36 cellular contexts compared by ENCODE assay signal in genomic region chr3:98725352-98725751, GRCh38. TPM values are rescaled to one million over a fixed set of nuclear protein-coding genes. Genes with fewer than 3 reads are reported as not detected.
A peak's percentile ranks its signal among the peaks of the same experiment; 100 is the strongest.
DNase-seq lines count a peak whose midpoint lies in the region; ATAC-seq, FAIRE-seq and TF ChIP-seq lines count a peak whose summit lies in the region.
"Had no signal": no experiment of that assay in that cellular context is flagged by ENCODE, and none has a peak within 500 bp of the region (broad histone marks: within the 10 kb centered on the region; RNA-seq: fewer than 3 reads in every experiment).

No MANE protein-coding gene starts in this region.

- WGBS in HepG2 (ENCODE audit: low lambda C conversion rate) = 79% methylated on average over 2 of the region's 2 CpGs
- 83% methylated on average over 2 of the region's 2 CpGs for WGBS in right lobe of liver (ENCODE audit: insufficient coverage, low coverage, low lambda C conversion rate, missing lambda C conversion rate)
- 44% methylated on average over 2 of the region's 2 CpGs for WGBS in A549 (ENCODE audit: missing lambda C conversion rate)
- no CpG with 5 or more reads among the region's 2 CpGs for whole genome bisulfite sequencing in IMR-90 (ENCODE audit: extremely low coverage in 2 of 2, insufficient read length in 1 of 2), 2 experiments
- WGBS in K562 (ENCODE audit: insufficient coverage, low coverage, missing lambda C conversion rate) = 0% methylated on average over 2 of the region's 2 CpGs
- WGBS in endodermal cell (ENCODE audit: insufficient coverage in 1 of 2, insufficient read length in 1 of 2), 2 experiments = 93% methylated on average over 2 of the region's 2 CpGs; no CpG with 5 or more reads in 1 of the 2 experiments

- dilution Hi-C loops in IMR-90 (cut with HindIII; ENCODE audit: low sequenced_read_pairs, unreplicated experiment) = no loop called here

- TF ChIP-seq EP300 in HepG2 (IDR thresholded peaks at IDR 0.05; ENCODE audit: low read depth in 2 of 2, low read length in 2 of 2) = no peak
- TF ChIP-seq EP300 in HepG2 (CRISPR knock-in tag; IDR thresholded peaks at IDR 0.05; ENCODE audit: borderline replicate concordance) = no peak
- TF ChIP-seq EP300 in A549 (IDR thresholded peaks at IDR 0.05) = no peak
- TF ChIP-seq EP300 in K562 (IDR thresholded peaks at IDR 0.05; ENCODE audit: low read length) = no peak

- peak overlapping the region; percentile 35; the same call in 1 of the 2 replicates for H2BK120ac ChIP-seq in IMR-90 (ENCODE audit: low read depth, low read length)

- no peak for TF ChIP-seq RAD21 in HepG2 (CRISPR knock-in tag; IDR thresholded peaks at IDR 0.05)
- TF ChIP-seq RAD21 in A549 (conservative IDR thresholded peaks at IDR 0.05 in 1 of 2, IDR thresholded peaks at IDR 0.05 in 1 of 2) = no peak
- no peak for TF ChIP-seq RAD21 in IMR-90 (IDR thresholded peaks at IDR 0.05; ENCODE audit: low read length)
- no peak for TF ChIP-seq RAD21 in K562 (CRISPR knock-in tag; conservative IDR thresholded peaks at IDR 0.05 in 1 of 2, IDR thresholded peaks at IDR 0.05 in 1 of 2)

- H3K4me1 Mint-ChIP-seq in endodermal cell = peaks cover 9% of the 10 kb centered on the region
- H3K4me1 Mint-ChIP-seq: B cell; CD4-positive, alpha-beta memory T cell; CD4-positive, CD25-positive, alpha-beta regulatory T cell; CD8-positive, alpha-beta memory T cell had no signal

- H3F3A ChIP-seq in MM.1S (ENCODE audit: insufficient read depth, low read length) = no peaks in the 10 kb centered on the region

- H3K56ac ChIP-seq in IMR-90 (ENCODE audit: extremely low read depth, insufficient read depth, low read length) = no peak overlapping the region

- H3K23ac ChIP-seq in IMR-90 (ENCODE audit: low read depth, low read length) = no peak overlapping the region

- TF ChIP-seq POLR2A in HepG2 (IDR thresholded peaks at IDR 0.05; ENCODE audit: insufficient read depth in 1 of 2, low read depth in 2 of 2, low read length in 2 of 2) (no peak), right lobe of liver (IDR thresholded peaks at IDR 0.05) (no peak), A549 (IDR thresholded peaks at IDR 0.05; ENCODE audit: low read length) (no peak), IMR-90 (IDR thresholded peaks at IDR 0.05; ENCODE audit: low read depth, low read length) (no peak), K562 (conservative IDR thresholded peaks at IDR 0.05) (no peak)

- H3K14ac ChIP-seq in IMR-90 (replicated peaks; ENCODE audit: low read depth, low read length) = no peak overlapping the region

- 0 out of 2 replicates have a peak overlapping the region, but pooled peaks have one; percentile 12 for H4K91ac ChIP-seq in IMR-90 (ENCODE audit: insufficient read depth, low read depth, low read length)

- H3K27me3 Mint-ChIP-seq in endodermal cell (ENCODE audit: insufficient read depth) = peaks cover 30% of the 10 kb centered on the region

- H2BK5ac ChIP-seq in IMR-90 (ENCODE audit: low read depth, low read length, poor library complexity, severe bottlenecking) = no peak overlapping the region

- intact Hi-C loops in HepG2 (cut with micrococcal nuclease; ENCODE audit: unreplicated experiment) (loop anchor here (5.0 kb wide), 1 partner anchor 113 kb away; no protein-coding TSS in a partner anchor), right lobe of liver (cut with DNase I) (no loop called here), IMR-90 (cut with micrococcal nuclease) (no loop called here), K562 (cut with micrococcal nuclease) (no loop called here)

- H3K9ac ChIP-seq in HepG2 (ENCODE audit: insufficient read depth, low read depth, low read length) (no peak overlapping the region), IMR-90 (ENCODE audit: low read depth, low read length) (no peak overlapping the region), K562 (ENCODE audit: insufficient read depth in 1 of 2, low read depth in 2 of 2, low read length in 2 of 2) (no peak overlapping the region), endodermal cell (ENCODE audit: extremely low read depth, low read length, poor library complexity, severe bottlenecking) (no peak overlapping the region), MM.1S (ENCODE audit: low read length) (no peak overlapping the region)
- H3K9ac ChIP-seq: BLaER1; BLaER1 treated with 17β-estradiol and CSF1 and Interleukin-3, amounts not matched to agents 10 nM and 100 nM had no signal

- no peak overlapping the region for H3K27ac Mint-ChIP-seq in endodermal cell
- H3K27ac Mint-ChIP-seq: B cell; CD14-positive monocyte; CD4-positive, alpha-beta T cell; CD4-positive, CD25-positive, alpha-beta regulatory T cell; CD8-positive, alpha-beta memory T cell; CD8-positive, alpha-beta T cell had no signal

- H3K9me2 ChIP-seq in MM.1S (replicated peaks; ENCODE audit: insufficient read depth, low read length) = no peaks in the 10 kb centered on the region

- BruUV-seq in HepG2 (replicated peaks; lab: Mats Ljungman, UMichigan) (no TSS peak), IMR-90 (replicated peaks; lab: Mats Ljungman, UMichigan) (no TSS peak), K562 (replicated peaks; lab: Mats Ljungman, UMichigan) (no TSS peak)

- in situ Hi-C loops in HepG2 (cut with HindIII; ENCODE audit: extremely low pct_ligation_motif_present, low pct_unique_long_range_greater_than_20kb) = no loop called here
- in situ Hi-C loops in IMR-90 (cut with MboI; ENCODE audit: low sequenced_read_pairs) = no loop called here
- in situ Hi-C loops in K562 (cut with MboI) = no loop called here

- no peak overlapping the region for H4K5ac ChIP-seq in IMR-90 (ENCODE audit: low read depth, low read length)

- H3K9me3 ChIP-seq in HepG2 (ENCODE audit: low read length) (no peaks in the 10 kb centered on the region), right lobe of liver (no peaks in the 10 kb centered on the region), A549 (no peaks in the 10 kb centered on the region), IMR-90 (ENCODE audit: control insufficient read depth, insufficient read depth, low read length) (no peaks in the 10 kb centered on the region), K562 (replicated peaks; ENCODE audit: control insufficient read depth, insufficient read depth, low read depth, low read length) (no peaks in the 10 kb centered on the region), endodermal cell (ENCODE audit: control insufficient read depth, low read length) (no peaks in the 10 kb centered on the region), MM.1S (replicated peaks; ENCODE audit: insufficient read depth, low read length) (no peaks in the 10 kb centered on the region)
- H3K9me3 ChIP-seq: BE2C; BLaER1; BLaER1 treated with 17β-estradiol and CSF1 and Interleukin-3, amounts not matched to agents 10 nM and 100 nM; Caco-2 had no signal

- no peak overlapping the region for H2AK5ac ChIP-seq in IMR-90 (ENCODE audit: low read depth, low read length)

- CTCF ChIA-PET in HepG2 (lab: Yijun Ruan, JAX; ENCODE audit: low intra/inter-chr PET ratio, low total read pairs) = no interaction called here
- CTCF ChIA-PET in A549 (lab: Yijun Ruan, JAX) = no interaction called here
- CTCF ChIA-PET in IMR-90 (lab: Yijun Ruan, JAX) = no interaction called here
- CTCF ChIA-PET in K562 (lab: Yijun Ruan, JAX; ENCODE audit: low intra/inter-chr PET ratio) = no interaction called here

- no peak for ATAC-seq in HepG2
- no peak for ATAC-seq in right lobe of liver
- no peak for ATAC-seq in A549
- no peak for ATAC-seq in IMR-90 (ENCODE audit: low read depth)
- ATAC-seq in K562 = no peak
- ATAC-seq in GM18517 (IDR thresholded peaks at IDR 0.05; ENCODE audit: unreplicated experiment) = no peak
- ATAC-seq: CD8-positive, alpha-beta T cell had no signal

- POLR2A ChIA-PET in HepG2 (lab: Yijun Ruan, JAX) = no interaction called here
- POLR2A ChIA-PET in A549 (lab: Yijun Ruan, JAX) = no interaction called here
- POLR2A ChIA-PET in IMR-90 (lab: Charles Lee; ENCODE audit: unreplicated experiment) = no interaction called here
- POLR2A ChIA-PET in K562 (lab: Yijun Ruan, JAX) = no interaction called here

- H3K9me3 Mint-ChIP-seq in endodermal cell = peaks cover 2% of the 10 kb centered on the region
- H3K9me3 Mint-ChIP-seq: CD14-positive monocyte; CD4-positive, alpha-beta T cell; CD4-positive, CD25-positive, alpha-beta regulatory T cell; CD8-positive, alpha-beta memory T cell; CD8-positive, alpha-beta T cell had no signal

- no peak overlapping the region for H3K18ac ChIP-seq in IMR-90 (ENCODE audit: low read depth, low read length)

- DNase-seq in HepG2 (ENCODE audit: low spot score) (no peak), right lobe of liver (no peak), A549 (ENCODE audit: low read depth in 1 of 2, low spot score in 1 of 2) (no peak), IMR-90 (no peak), K562 (ENCODE audit: extremely low read depth in 1 of 4, low spot score in 3 of 4) (no peak), endodermal cell (no peak), MM.1S (no peak)
- DNase-seq: 8988T; ACHN; AML-193; BE2C; C1 segment of cervical spinal cord; Caco-2; Calu3; CD4-positive, alpha-beta memory T cell; CD4-positive, alpha-beta T cell; CD4-positive, CD25-positive, alpha-beta regulatory T cell; CD8-positive, alpha-beta memory T cell; CD8-positive, alpha-beta T cell; COR-L47; DMS 273 treated with DMSO at 0.1 percent for 48 hours; DMS153; DMS53; DMS79; DMS79 treated with DMSO at 0.1 percent for 48 hours; DND-41 had no signal

- no peak overlapping the region for H4K8ac ChIP-seq in IMR-90 (ENCODE audit: low read depth in 2 of 2, low read length in 2 of 2)

- H3K79me1 ChIP-seq in IMR-90 (ENCODE audit: low read depth in 1 of 2, low read length in 2 of 2) = no peaks in the 10 kb centered on the region

- H3K79me2 ChIP-seq in HepG2 (ENCODE audit: insufficient read depth, low read length) (no peaks in the 10 kb centered on the region), K562 (ENCODE audit: control insufficient read depth, insufficient read depth, low read length) (no peaks in the 10 kb centered on the region), MM.1S (ENCODE audit: low read length) (peaks cover 9% of the 10 kb centered on the region)

- H2BK15ac ChIP-seq in IMR-90 (ENCODE audit: low read depth, low read length) = no peak overlapping the region

- no peak for FAIRE-seq in HepG2 (lab: Jason Lieb, UNC)
- FAIRE-seq in A549 (lab: Jason Lieb, UNC) = no peak
- no peak for FAIRE-seq in K562 (lab: Jason Lieb, UNC)
- FAIRE-seq: A204.1, D721Med had no signal

- H3K4me3 ChIP-seq in HepG2 (replicated peaks in 1 of 3; ENCODE audit: insufficient read depth in 1 of 3, low read depth in 2 of 3, low read length in 3 of 3) = no peak overlapping the region
- no peak overlapping the region for H3K4me3 ChIP-seq in right lobe of liver
- H3K4me3 ChIP-seq in A549 = no peak overlapping the region
- no peak overlapping the region for H3K4me3 ChIP-seq in IMR-90 (ENCODE audit: insufficient read depth, low read depth, low read length)
- H3K4me3 ChIP-seq in K562 = no peak overlapping the region
- no peak overlapping the region for H3K4me3 ChIP-seq in endodermal cell (ENCODE audit: low read length)
- no peak overlapping the region for H3K4me3 ChIP-seq in MM.1S (ENCODE audit: low read length)
- H3K4me3 ChIP-seq: BLaER1; BLaER1 treated with 17β-estradiol and CSF1 and Interleukin-3, amounts not matched to agents 10 nM and 100 nM had no signal

- H3K36me3 ChIP-seq in HepG2 (replicated peaks in 1 of 2; ENCODE audit: control insufficient read depth in 1 of 2, insufficient read depth in 2 of 2, low read length in 2 of 2) (no peaks in the 10 kb centered on the region), right lobe of liver (no peaks in the 10 kb centered on the region), IMR-90 (ENCODE audit: control insufficient read depth, insufficient read depth, low read length) (no peaks in the 10 kb centered on the region), K562 (ENCODE audit: control insufficient read depth, insufficient read depth, low read length) (no peaks in the 10 kb centered on the region), endodermal cell (ENCODE audit: control insufficient read depth, insufficient read depth, low read length) (no peaks in the 10 kb centered on the region), MM.1S (replicated peaks; ENCODE audit: insufficient read depth, low read length) (no peaks in the 10 kb centered on the region)
- H3K36me3 ChIP-seq: BE2C; BLaER1; BLaER1 treated with 17β-estradiol and CSF1 and Interleukin-3, amounts not matched to agents 10 nM and 100 nM had no signal

- H3K4me1 ChIP-seq in HepG2 (ENCODE audit: insufficient read depth, low read length) (peaks cover 1% of the 10 kb centered on the region), right lobe of liver (no peaks in the 10 kb centered on the region), A549 (no peaks in the 10 kb centered on the region), IMR-90 (ENCODE audit: control insufficient read depth, insufficient read depth, low read length) (peaks cover 3% of the 10 kb centered on the region; the same call in 1 of the 2 replicates), K562 (replicated peaks in 1 of 2; ENCODE audit: control insufficient read depth in 2 of 2, insufficient read depth in 2 of 2, low read length in 2 of 2) (no peaks in the 10 kb centered on the region), endodermal cell (ENCODE audit: control insufficient read depth, insufficient read depth, low read length) (no peaks in the 10 kb centered on the region), MM.1S (ENCODE audit: low read length) (peaks cover 9% of the 10 kb centered on the region)
- H3K4me1 ChIP-seq: BE2C, BLaER1 had no signal

- H3K27ac ChIP-seq in HepG2 (ENCODE audit: extremely low read length, insufficient read depth, low read length) (no peak overlapping the region), right lobe of liver (no peak overlapping the region), A549 (no peak overlapping the region), IMR-90 (ENCODE audit: insufficient read depth, low read length) (no peak overlapping the region), K562 (ENCODE audit: extremely low read depth, low read depth, low read length) (no peak overlapping the region), endodermal cell (ENCODE audit: low read depth, low read length) (no peak overlapping the region), MM.1S (ENCODE audit: low read length) (no peak overlapping the region)
- H3K27ac ChIP-seq: 22Rv1, BLaER1, C4-2B had no signal

- H3K4me3 Mint-ChIP-seq in endodermal cell = no peak overlapping the region
- H3K4me3 Mint-ChIP-seq: B cell; CD14-positive monocyte; CD4-positive, alpha-beta memory T cell; CD4-positive, alpha-beta T cell; CD4-positive, CD25-positive, alpha-beta regulatory T cell; CD8-positive, alpha-beta memory T cell; CD8-positive, alpha-beta T cell had no signal

- H3K4me2 ChIP-seq in HepG2 (ENCODE audit: low read depth, low read length) (no peak overlapping the region), A549 (no peak overlapping the region), IMR-90 (ENCODE audit: low read depth, low read length) (no peak overlapping the region), K562 (ENCODE audit: insufficient read depth, low read length) (no peak overlapping the region), MM.1S (ENCODE audit: low read depth, low read length) (no peak overlapping the region)
- H3K4me2 ChIP-seq: BLaER1 had no signal

- H2AFZ ChIP-seq in HepG2 (ENCODE audit: low read length) = no peak overlapping the region
- H2AFZ ChIP-seq in IMR-90 (replicated peaks; ENCODE audit: low read length, poor library complexity) = no peak overlapping the region
- H2AFZ ChIP-seq in K562 (ENCODE audit: low read depth, low read length) = no peak overlapping the region
- H2AFZ ChIP-seq in MM.1S (ENCODE audit: low read length) = no peak overlapping the region

- no peaks in the 10 kb centered on the region for H3K36me3 Mint-ChIP-seq in endodermal cell (ENCODE audit: low read depth)
- H3K36me3 Mint-ChIP-seq: CD14-positive monocyte; CD4-positive, alpha-beta memory T cell; CD4-positive, CD25-positive, alpha-beta regulatory T cell; CD8-positive, alpha-beta T cell had no signal

- TF ChIP-seq CTCF in HepG2 (CRISPR knock-in tag; IDR thresholded peaks at IDR 0.05) = no peak
- TF ChIP-seq CTCF in right lobe of liver (IDR thresholded peaks at IDR 0.05) = no peak
- no peak for TF ChIP-seq CTCF in A549 (IDR thresholded peaks at IDR 0.05)
- no peak for TF ChIP-seq CTCF in IMR-90 (conservative IDR thresholded peaks at IDR 0.05; ENCODE audit: low read depth, low read length)
- no peak for TF ChIP-seq CTCF in K562 (IDR thresholded peaks at IDR 0.05 in 2 of 3, conservative IDR thresholded peaks at IDR 0.05 in 1 of 3; ENCODE audit: insufficient read depth in 2 of 3, low read depth in 1 of 3, low read length in 3 of 3)
- TF ChIP-seq CTCF in endodermal cell (conservative IDR thresholded peaks at IDR 0.05) = no peak
- no peak for TF ChIP-seq CTCF in MM.1S (IDR thresholded peaks at IDR 0.05; ENCODE audit: low read length)

- H3K27me3 ChIP-seq in HepG2 (ENCODE audit: control insufficient read depth in 1 of 2, insufficient read depth in 2 of 2, low read length in 2 of 2) (no peaks in the 10 kb centered on the region), right lobe of liver (no peaks in the 10 kb centered on the region), IMR-90 (ENCODE audit: control insufficient read depth, insufficient read depth, low read length) (no peaks in the 10 kb centered on the region), K562 (ENCODE audit: control insufficient read depth in 2 of 2, insufficient read depth in 2 of 2, low read length in 2 of 2) (no peaks in the 10 kb centered on the region; a peak in 1 of 5 replicates), endodermal cell (ENCODE audit: control insufficient read depth, insufficient read depth, low read length, poor library complexity, severe bottlenecking) (peaks cover 6% of the 10 kb centered on the region), MM.1S (replicated peaks; ENCODE audit: insufficient read depth, low read length) (no peaks in the 10 kb centered on the region)
- H3K27me3 ChIP-seq: BE2C; BLaER1; BLaER1 treated with 17β-estradiol and CSF1 and Interleukin-3, amounts not matched to agents 10 nM and 100 nM had no signal

- H4K20me1 ChIP-seq in HepG2 (ENCODE audit: insufficient read depth, low read length) = no peaks in the 10 kb centered on the region
- H4K20me1 ChIP-seq in IMR-90 (ENCODE audit: insufficient read depth, low read length) = no peaks in the 10 kb centered on the region
- H4K20me1 ChIP-seq in K562 (replicated peaks; ENCODE audit: control insufficient read depth, insufficient read depth, low read length) = no peaks in the 10 kb centered on the region
- H4K20me1 ChIP-seq in MM.1S (ENCODE audit: insufficient read depth, low read length) = no peaks in the 10 kb centered on the region
- H4K20me1 ChIP-seq: BLaER1; BLaER1 treated with 17β-estradiol and CSF1 and Interleukin-3, amounts not matched to agents 10 nM and 100 nM had no signal

- no peak overlapping the region for H2AK9ac ChIP-seq in IMR-90 (replicated peaks; ENCODE audit: low read depth, low read length, poor library complexity)

- peak overlapping the region; percentile 34; the same call in 1 of the 2 replicates for H2BK20ac ChIP-seq in IMR-90 (ENCODE audit: low read depth, low read length)

- H3K4ac ChIP-seq in IMR-90 (ENCODE audit: low read depth, low read length) = no peak overlapping the region

- H3K9me1 ChIP-seq in IMR-90 (ENCODE audit: insufficient read depth, low read length) (peaks cover 3% of the 10 kb centered on the region; the same call in 1 of the 2 replicates), K562 (ENCODE audit: control insufficient read depth, insufficient read depth, low read length) (no peaks in the 10 kb centered on the region)

RNA-seq across cellular contexts. Expression of gene ST3GAL6, which starts 37.8 kb away (rescaled TPM):
- total RNA-seq in HepG2 (2016; rRNA removed; fragmentation: Illumina TruSeq; extraction: Trizol) (16.3 and 23.2 TPM in 2 replicates), right lobe of liver (10 to 100 TPM; 17.8 to 69.6 (median 31.5) TPM), IMR-90 (2012; rRNA removed) (0.36 and 1.4 TPM in 2 replicates), K562 (2014; rRNA removed) (not detected in 2 replicates), K562 (2014; rRNA removed; fragmentation: Illumina TruSeq; extraction: Trizol) (not detected in 2 replicates), K562 (2015; rRNA removed; fragmentation: Illumina TruSeq; extraction: Trizol) (not detected in 2 replicates), K562 (2021) (not detected in 2 replicates), endodermal cell (1 to 10 TPM; 8.1 to 9.9 TPM)
- total RNA-seq in HepG2 (2016; cell fraction: cytosol; rRNA removed; fragmentation: Illumina TruSeq; extraction: Trizol; ENCODE audit: low read depth) = 42.6 and 48.7 TPM in 2 replicates
- 18.1 and 25.7 TPM in 2 replicates for total RNA-seq in HepG2 (2016; cell fraction: insoluble cytoplasmic fraction; rRNA removed; fragmentation: Illumina TruSeq; extraction: Trizol)
- total RNA-seq in HepG2 (2016; cell fraction: membrane; rRNA removed; fragmentation: Illumina TruSeq; extraction: Trizol) = 26.9 and 29.4 TPM in 2 replicates
- total RNA-seq in HepG2 (2016; cell fraction: nucleus; rRNA removed; fragmentation: Illumina TruSeq; extraction: Trizol) = 36.0 and 39.4 TPM in 2 replicates
- polyA plus RNA-seq in HepG2 (2011; rRNA removed) (11.7 and 17.5 TPM in 2 replicates), A549 (2011; rRNA removed) (0.89 and 1.1 TPM in 2 replicates), A549 (2017; fragmentation: RNase III; extraction: RNeasy Plus Mini Kit Qiagen cat#74134 plus additional on column Dnase treatment) (0.90 to 1.4 TPM (median 0.94 TPM) in 3 replicates), IMR-90 (2012; rRNA removed) (0.83 and 0.99 TPM in 2 replicates), K562 (2011; rRNA removed) (not detected in 2 replicates), K562 (2014; fragmentation: Illumina TruSeq; extraction: Trizol) (not detected in 2 replicates), K562 (2014; fragmentation: Nextera tagmentation; extraction: Ambion mirVana) (under 1 TPM in 1 of 2 experiments, not detected in 1; 0.14 TPM), K562 (2014; rRNA removed) (not detected in 2 replicates)
- 6.4 and 9.1 TPM in 2 replicates for polyA plus RNA-seq in HepG2 (2011; cell fraction: cytosol; rRNA removed)
- polyA plus RNA-seq in HepG2 (2011; cell fraction: nucleus; rRNA removed) = 12.3 and 12.7 TPM in 2 replicates
- polyA plus RNA-seq in HepG2 (2012) = 12.2 and 16.3 TPM in 2 replicates
- polyA plus RNA-seq in HepG2 (2016; cell fraction: cytosol; fragmentation: Illumina TruSeq; extraction: Trizol; ENCODE audit: low read depth) = 8.6 and 11.5 TPM in 2 replicates
- polyA plus RNA-seq in HepG2 (2016; cell fraction: insoluble cytoplasmic fraction; fragmentation: Illumina TruSeq; extraction: Trizol; ENCODE audit: low read depth) = 18.1 and 18.9 TPM in 2 replicates
- polyA plus RNA-seq in HepG2 (2016; cell fraction: membrane; fragmentation: Illumina TruSeq; extraction: Trizol; ENCODE audit: low read depth) = 13.3 and 15.7 TPM in 2 replicates
- 68.6 and 70.2 TPM in 2 replicates for polyA plus RNA-seq in HepG2 (2016; cell fraction: nucleus; fragmentation: Illumina TruSeq; extraction: Trizol; ENCODE audit: insufficient read depth, low read depth)
- 12.2 TPM in 1 of 2 replicates, not detected in the other for polyA minus RNA-seq in HepG2 (2011; rRNA and poly(A)+ RNA removed; ENCODE audit: low replicate concordance)
- 13.5 and 16.5 TPM in 2 replicates for polyA minus RNA-seq in HepG2 (2011; cell fraction: cytosol; rRNA and poly(A)+ RNA removed)
- 33.6 and 35.4 TPM in 2 replicates for polyA minus RNA-seq in HepG2 (2011; cell fraction: nucleus; rRNA and poly(A)+ RNA removed)
- 0.28 and 0.35 TPM in 2 replicates for polyA plus RNA-seq in A549 (2012; cell fraction: cytosol; rRNA removed)
- 0.22 and 0.42 TPM in 2 replicates for polyA plus RNA-seq in A549 (2012; cell fraction: nucleus; rRNA removed)
- 1.3 TPM in 1 of 2 replicates, not detected in the other for polyA minus RNA-seq in A549 (2011; rRNA and poly(A)+ RNA removed)
- 0.20 TPM in 1 of 2 replicates, not detected in the other for polyA plus RNA-seq in IMR-90 (2012; cell fraction: cytosol; rRNA removed)
- polyA plus RNA-seq in IMR-90 (2012; cell fraction: nucleus; rRNA removed; ENCODE audit: low replicate concordance) = 0.09 and 1.2 TPM in 2 replicates
- total RNA-seq in K562 (2011; cell fraction: chromatin; rRNA removed; ENCODE audit: low replicate concordance) = not detected in 2 replicates
- not detected in 2 replicates for total RNA-seq in K562 (2011; cell fraction: nucleolus; rRNA removed)
- not detected in 2 replicates for total RNA-seq in K562 (2011; cell fraction: nucleoplasm; rRNA removed)
- polyA plus RNA-seq in K562 (2011; cell fraction: cytosol; rRNA removed) = not detected in 2 replicates
- polyA plus RNA-seq in K562 (2011; cell fraction: nucleus; rRNA removed) = not detected in 2 replicates
- 0.03 and 0.08 TPM in 2 replicates for polyA plus RNA-seq in K562 (2012)
- polyA minus RNA-seq in K562 (2011; rRNA and poly(A)+ RNA removed) = not detected in 2 replicates
- polyA minus RNA-seq in K562 (2011; cell fraction: cytosol; rRNA and poly(A)+ RNA removed) = not detected in 2 replicates
- not detected in 2 replicates for polyA minus RNA-seq in K562 (2011; cell fraction: nucleus; rRNA and poly(A)+ RNA removed)
- 11.2 TPM for polyA plus RNA-seq in endodermal cell (2013, experiment 1 of 2)
- 9.0 TPM for polyA plus RNA-seq in endodermal cell (2013, experiment 2 of 2)
- total RNA-seq: B cell; CD8-positive, alpha-beta T cell had no signal
- polyA plus RNA-seq: BJ; CD8-positive, alpha-beta memory T cell had no signal

Comparison
In these comparisons a context has a peak if more than half of its experiments do, and no peak if none do; other contexts are left out.
1. Of the 241 proteins assayed by ChIP-seq in both HepG2 and K562: peak only in HepG2: MAFF; only in K562: none; in both: none; in neither: 239; mixed calls (peak in some experiments, not most) for 1.